In genomic region chr1:12615166-12615915, GRCh38 we compare ENCODE assay signal across 9 cellular contexts. TPM values are rescaled to one million over a fixed set of nuclear protein-coding genes. Genes with fewer than 3 reads are reported as not detected.
DNase-seq lines count a peak whose midpoint lies in the region; ATAC-seq and TF ChIP-seq lines count a peak whose summit lies in the region.
"Had no signal": no experiment of that assay in that cellular context is flagged by ENCODE, and none has a peak within 500 bp of the region (broad histone marks: within the 10 kb centered on the region; RNA-seq: fewer than 3 reads in every experiment).

No MANE protein-coding gene starts in this region.

- H3K9me3 ChIP-seq in PC-3 (ENCODE audit: low read length), result no peaks in the 10 kb centered on the region

- H3K4me3 ChIP-seq in PC-3 (ENCODE audit: low read length), result peak overlapping the region; percentile 83

- H3K4me1 Mint-ChIP-seq in CD14-positive monocyte (peaks cover 59% of the 10 kb centered on the region), nephron progenitor cell (peaks cover 85% of the 10 kb centered on the region)
- peaks cover 52 to 72% of the 10 kb centered on the region in 2 donors for H3K4me1 Mint-ChIP-seq in effector memory CD8-positive, alpha-beta T cell (ENCODE audit: low read depth in 2 of 2)

- H3K9me3 Mint-ChIP-seq in CD14-positive monocyte, result peaks cover 0 to 10% (median 5%) of the 10 kb centered on the region in 7 donors
- H3K9me3 Mint-ChIP-seq in effector memory CD8-positive, alpha-beta T cell, result no peaks in the 10 kb centered on the region
- H3K9me3 Mint-ChIP-seq in nephron progenitor cell, result no peaks in the 10 kb centered on the region

- no peaks in the 10 kb centered on the region for H3K9me2 ChIP-seq in PC-3 (replicated peaks; ENCODE audit: low read length)

- no peak overlapping the region for H2AFZ ChIP-seq in PC-3 (ENCODE audit: low read length)

- BruUV-seq in PC-3 (replicated peaks; lab: Mats Ljungman, UMichigan), result no TSS peak

- POLR2A ChIA-PET in PC-3 (lab: Charles Lee; ENCODE audit: unreplicated experiment) (no interaction called here), GM10248 (lab: Yijun Ruan, JAX) (no interaction called here)

- no peaks in the 10 kb centered on the region for H3K27me3 ChIP-seq in PC-3 (ENCODE audit: low read length)

- peaks cover 28% of the 10 kb centered on the region for H3K36me3 ChIP-seq in PC-3 (ENCODE audit: low read depth, low read length)

- CTCF ChIA-PET in PC-3 (lab: Charles Lee), result interaction anchor here (0.6 kb wide), 1 partner anchor 96 kb away, joined by 3 read pairs; no protein-coding TSS in a partner anchor
- CTCF ChIA-PET in GM10248 (lab: Yijun Ruan, JAX), result interaction anchor here (1.3 to 7.5 kb wide), 3 partner anchors 14 to 340 kb away, joined by 5 to 98 read pairs (median 6); no protein-coding TSS in a partner anchor

- H4K20me1 ChIP-seq in PC-3 (ENCODE audit: low read length), result peaks cover 30% of the 10 kb centered on the region

- peak overlapping the region; percentile 91 for H3K27ac ChIP-seq in PC-3 (ENCODE audit: low read length)

- H3K79me2 ChIP-seq in PC-3 (ENCODE audit: low read length), result peaks cover 94% of the 10 kb centered on the region

- no peak for DNase-seq in CD14-positive monocyte (ENCODE audit: low spot score)
- peak; percentile 14 for DNase-seq in PC-3
- no peak for DNase-seq in effector memory CD8-positive, alpha-beta T cell
- DNase-seq in nephron progenitor cell, result no peak
- no peak for DNase-seq in GM10248 (ENCODE audit: extremely low spot score)
- no peak for DNase-seq in activated gamma-delta T cell treated with Interleukin-2 at 50 U/mL for 16 hours

- H3K4me2 ChIP-seq in PC-3 (ENCODE audit: low read length), result peak overlapping the region; percentile 91

- TF ChIP-seq CTCF in CD14-positive monocyte (IDR thresholded peaks at IDR 0.05), result no peak
- no peak for TF ChIP-seq CTCF in PC-3 (conservative IDR thresholded peaks at IDR 0.05; ENCODE audit: low read depth, low read length)
- TF ChIP-seq CTCF in nephron progenitor cell (IDR thresholded peaks at IDR 0.05), result no peak
- TF ChIP-seq CTCF in GM10248 (IDR thresholded peaks at IDR 0.05; ENCODE audit: control extremely low read depth, extremely low read depth, low read depth, missing control alignments), result no peak

- no peaks in the 10 kb centered on the region for H3F3A ChIP-seq in PC-3 (ENCODE audit: low read length, unreplicated experiment)

- H3K27me3 Mint-ChIP-seq in CD14-positive monocyte (ENCODE audit: low read depth in 3 of 3), result peaks cover 35 to 45% (median 41%) of the 10 kb centered on the region in 3 donors
- no peaks in the 10 kb centered on the region for H3K27me3 Mint-ChIP-seq in effector memory CD8-positive, alpha-beta T cell
- peaks cover 15% of the 10 kb centered on the region for H3K27me3 Mint-ChIP-seq in nephron progenitor cell (ENCODE audit: low read depth, poor library complexity)

- H3K4me3 Mint-ChIP-seq in CD14-positive monocyte (peak overlapping the region; percentile 96 to 98), nephron progenitor cell (peak overlapping the region; percentile 96)
- peak overlapping the region; percentile 95 to 98 for H3K4me3 Mint-ChIP-seq in effector memory CD8-positive, alpha-beta T cell

- peaks cover 45% of the 10 kb centered on the region for H3K4me1 ChIP-seq in PC-3 (ENCODE audit: insufficient read depth, low read length)

- no peak for ATAC-seq in PC-3
- ATAC-seq in effector memory CD8-positive, alpha-beta T cell (replicated peaks), result no peak
- no peak for ATAC-seq in HG03457 (IDR thresholded peaks at IDR 0.05; ENCODE audit: unreplicated experiment)
- ATAC-seq in GM18867 (IDR thresholded peaks at IDR 0.05; ENCODE audit: unreplicated experiment), result no peak

- H3K36me3 Mint-ChIP-seq in CD14-positive monocyte, result peaks cover 7 to 21% of the 10 kb centered on the region in 2 donors
- peaks cover 35% of the 10 kb centered on the region for H3K36me3 Mint-ChIP-seq in effector memory CD8-positive, alpha-beta T cell (ENCODE audit: insufficient read depth)
- H3K36me3 Mint-ChIP-seq in nephron progenitor cell (ENCODE audit: low read depth), result peaks cover 28% of the 10 kb centered on the region

- intact Hi-C loops in CD14-positive monocyte (cut with micrococcal nuclease) (loop anchor here in 1 of 2 donors (1.0 kb wide), 1 partner anchor 10 kb away; no protein-coding TSS in a partner anchor), PC-3 (cut with micrococcal nuclease) (loop anchor here (5.0 kb wide), 2 partner anchors 153 to 283 kb away; no protein-coding TSS in a partner anchor)

- H3K27ac Mint-ChIP-seq in CD14-positive monocyte (peak overlapping the region; percentile 67 to 94 (median 88)), nephron progenitor cell (no peak overlapping the region)
- peak overlapping the region; percentile 80 to 98 for H3K27ac Mint-ChIP-seq in effector memory CD8-positive, alpha-beta T cell

- H3K9ac ChIP-seq in PC-3 (ENCODE audit: low read length), result peak overlapping the region; percentile 95

RNA-seq across cellular contexts. Expression of gene DHRS3, which starts 2.7 kb away (rescaled TPM):
- polyA plus RNA-seq in CD14-positive monocyte, result under 1 TPM; 0.29 to 0.59 TPM
- 105 and 116 TPM in 2 replicates for total RNA-seq in PC-3 (2014; rRNA removed)

RNA-seq across cellular contexts. Expression of gene AADACL4, which starts 28.5 kb away (rescaled TPM):
- polyA plus RNA-seq in CD14-positive monocyte, result not detected
- not detected in 2 replicates for total RNA-seq in PC-3 (2014; rRNA removed)
- total RNA-seq: glomerular endothelial cell had no signal
